In genomic region chr20:10645205-10645570, GRCh38 we compare ENCODE assay signal across 17 cellular contexts.
"Had no signal": no experiment of that assay in that cellular context is flagged by ENCODE, and none has a peak within 500 bp of the region (broad histone marks: within the 10 kb centered on the region; RNA-seq: fewer than 3 reads in every experiment).

No MANE protein-coding gene starts in this region.

- H3K4me3 ChIP-seq: adrenal gland, body of pancreas, lower lobe of right lung, uterus had no signal

- H3K9me3 ChIP-seq: adrenal gland, body of pancreas, lower lobe of right lung, uterus had no signal

- ATAC-seq: activated T-cell treated with anti-CD3 and anti-CD28 coated beads, Interleukin-2, amount 50 U/mL, for 4 hours; body of pancreas; effector memory CD8-positive, alpha-beta T cell; lower lobe of right lung had no signal

- H3K27ac ChIP-seq: body of pancreas, lower lobe of right lung had no signal

- H3K27me3 ChIP-seq: adrenal gland, body of pancreas, uterus had no signal

- H3K36me3 ChIP-seq: uterus had no signal

- H3K4me1 ChIP-seq: adrenal gland, body of pancreas, lower lobe of right lung had no signal

- DNase-seq: activated CD4-positive, alpha-beta memory T cell treated with anti-CD3 and anti-CD28 coated beads, Interleukin-2, amount 10 ng/mL, durations not matched to agents 7 days and 5 days; activated CD4-positive, alpha-beta T cell treated with anti-CD3 and anti-CD28 coated beads for 4 hours; activated effector memory CD4-positive, alpha-beta T cell treated with Interleukin-2 at 50 U/mL for 16 hours; activated T-cell treated with anti-CD3 and anti-CD28 coated beads, Interleukin-2, amount 50 U/mL, for 4 hours; adrenal gland; body of pancreas; cerebellar nuclear complex; dermis blood vessel endothelial cell; effector memory CD8-positive, alpha-beta T cell; foreskin melanocyte; head of caudate nucleus; immature natural killer cell; lower lobe of right lung; stimulated activated CD4-positive, alpha-beta T cell treated with anti-CD3 and anti-CD28 coated beads, Interleukin-15, amount 100 ng/mL, for 24 hours; stimulated activated CD4-positive, alpha-beta T cell treated with anti-CD3 and anti-CD28 coated beads, Interleukin-4, amount 100 ng/mL, for 1 hour; stimulated activated naive CD4-positive, alpha-beta T cell treated with Interleukin-2 at 50 U/mL for 16 hours had no signal
